Comparison of ENCODE assay signal across 1 cellular context in genomic region chr9:35691325-35691631, GRCh38.
TF ChIP-seq lines count a peak whose summit lies in the region.

No MANE protein-coding gene starts in this region.

TF ChIP-seq in HCT116, 20 proteins besides CTCF, POLR2A, EP300 and RAD21 (continued from another document):
- TF ChIP-seq MAX (IDR thresholded peaks at IDR 0.05) (no peak), SRF (IDR thresholded peaks at IDR 0.05; ENCODE audit: low read depth) (no peak), ZNF274 (IDR thresholded peaks at IDR 0.05; ENCODE audit: low read depth, low read length) (no peak)
